In genomic region chr1:213287987-213288386, GRCh38 we compare ENCODE assay signal across 25 cellular contexts.
DNase-seq lines count a peak whose midpoint lies in the region; ATAC-seq and TF ChIP-seq lines count a peak whose summit lies in the region.
"Had no signal": no experiment of that assay in that cellular context is flagged by ENCODE, and none has a peak within 500 bp of the region (broad histone marks: within the 10 kb centered on the region; RNA-seq: fewer than 3 reads in every experiment).

No MANE protein-coding gene starts in this region.

- no peaks in the 10 kb centered on the region for H3K4me1 ChIP-seq in mammary epithelial cell (ENCODE audit: insufficient read depth, low read length)
- peaks cover 13% of the 10 kb centered on the region; the same call in 1 of the 2 replicates for H3K4me1 ChIP-seq in PC-3 (ENCODE audit: insufficient read depth, low read length)
- H3K4me1 ChIP-seq in upper lobe of right lung: no peaks in the 10 kb centered on the region
- H3K4me1 ChIP-seq: BLaER1 had no signal

- no peaks in the 10 kb centered on the region for H3K9me3 ChIP-seq in mammary epithelial cell (replicated peaks; ENCODE audit: insufficient read depth, low read length)
- no peaks in the 10 kb centered on the region for H3K9me3 ChIP-seq in PC-3 (ENCODE audit: low read length)
- no peaks in the 10 kb centered on the region for H3K9me3 ChIP-seq in upper lobe of right lung
- H3K9me3 ChIP-seq: SJSA1 had no signal

- H3K79me2 ChIP-seq in mammary epithelial cell (ENCODE audit: insufficient read depth, low read length) (no peaks in the 10 kb centered on the region), PC-3 (ENCODE audit: low read length) (no peaks in the 10 kb centered on the region)

- CTCF ChIA-PET in MCF 10A (lab: Yijun Ruan, JAX): interaction anchor here (0.6 to 2.0 kb wide), 7 partner anchors 8 to 526 kb away, joined by 3 to 7 read pairs (median 3); no protein-coding TSS in a partner anchor
- CTCF ChIA-PET in mammary epithelial cell (lab: Charles Lee; ENCODE audit: low non-redundant PET): no interaction called here
- CTCF ChIA-PET in PC-3 (lab: Charles Lee): no interaction called here

- H3F3A ChIP-seq in PC-3 (ENCODE audit: low read length, unreplicated experiment): no peaks in the 10 kb centered on the region

- BruUV-seq in MCF 10A (replicated peaks; lab: Mats Ljungman, UMichigan) (no TSS peak), mammary epithelial cell (replicated peaks; lab: Mats Ljungman, UMichigan) (no TSS peak), PC-3 (replicated peaks; lab: Mats Ljungman, UMichigan) (no TSS peak)

- no peaks in the 10 kb centered on the region for H3K36me3 ChIP-seq in mammary epithelial cell (ENCODE audit: insufficient read depth, low read length)
- H3K36me3 ChIP-seq in PC-3 (ENCODE audit: low read depth, low read length): no peaks in the 10 kb centered on the region
- H3K36me3 ChIP-seq in upper lobe of right lung: no peaks in the 10 kb centered on the region
- H3K36me3 ChIP-seq: BLaER1, SJSA1 had no signal

- DNase-seq in MCF 10A (ENCODE audit: unreplicated experiment) (peak; percentile 28), mammary epithelial cell (no peak), PC-3 (peak; percentile 21), epithelial cell of esophagus (ENCODE audit: low read depth) (peak; percentile 28), upper lobe of right lung (no peak)
- no peak for DNase-seq in naive thymus-derived CD8-positive, alpha-beta T cell
- DNase-seq: ACHN; CD4-positive, CD25-positive, alpha-beta regulatory T cell; DMS79; EL; GDM1; NCI-H1092 treated with DMSO at 0.1 percent for 48 hours; NCI-H1436; NCI-H187; NCI-H2081 treated with DMSO at 0.1 percent for 48 hours; NCI-H2171 treated with DMSO at 0.1 percent for 48 hours; NCI-H526; Right ventricle myocardium superior; RPMI8226 had no signal

- H3K36me3 Mint-ChIP-seq in MCF 10A (ENCODE audit: insufficient read depth, unreplicated experiment): no peaks in the 10 kb centered on the region
- H3K36me3 Mint-ChIP-seq in naive thymus-derived CD8-positive, alpha-beta T cell: peaks cover 3 to 15% (median 7%) of the 10 kb centered on the region in 3 donors
- H3K36me3 Mint-ChIP-seq: CD4-positive, CD25-positive, alpha-beta regulatory T cell had no signal

- H2AFZ ChIP-seq in mammary epithelial cell (ENCODE audit: low read depth, low read length) (no peak overlapping the region), PC-3 (ENCODE audit: low read length) (no peak overlapping the region)

- H3K4me2 ChIP-seq in mammary epithelial cell (ENCODE audit: insufficient read depth, low read depth, low read length) (no peak overlapping the region), PC-3 (ENCODE audit: low read length) (no peak overlapping the region)
- H3K4me2 ChIP-seq: BLaER1 had no signal

- H3K9me3 Mint-ChIP-seq in MCF 10A (ENCODE audit: unreplicated experiment): peaks cover 8% of the 10 kb centered on the region
- H3K9me3 Mint-ChIP-seq in naive thymus-derived CD8-positive, alpha-beta T cell: peaks cover 0 to 20% (median 10%) of the 10 kb centered on the region in 9 donors

- H3K9ac ChIP-seq in mammary epithelial cell (ENCODE audit: insufficient read depth, low read length) (no peak overlapping the region), PC-3 (ENCODE audit: low read length) (no peak overlapping the region)
- H3K9ac ChIP-seq: BLaER1 had no signal

- no peak overlapping the region for H3K4me3 Mint-ChIP-seq in MCF 10A (ENCODE audit: unreplicated experiment)
- no peak overlapping the region for H3K4me3 Mint-ChIP-seq in naive thymus-derived CD8-positive, alpha-beta T cell
- H3K4me3 Mint-ChIP-seq: CD4-positive, CD25-positive, alpha-beta regulatory T cell had no signal

- WGBS in mammary epithelial cell (ENCODE audit: low coverage, missing lambda C conversion rate): 78% methylated on average over 5 of the region's 5 CpGs

- peaks cover 12% of the 10 kb centered on the region for H3K4me1 Mint-ChIP-seq in MCF 10A (ENCODE audit: insufficient read depth, unreplicated experiment)
- H3K4me1 Mint-ChIP-seq in naive thymus-derived CD8-positive, alpha-beta T cell: no peaks in the 10 kb centered on the region
- H3K4me1 Mint-ChIP-seq: CD4-positive, CD25-positive, alpha-beta regulatory T cell had no signal

- dilution Hi-C loops in mammary epithelial cell (cut with HindIII; ENCODE audit: low sequenced_read_pairs): no loop called here

- H4K20me1 ChIP-seq in mammary epithelial cell (ENCODE audit: insufficient read depth, low read length) (no peaks in the 10 kb centered on the region), PC-3 (ENCODE audit: low read length) (no peaks in the 10 kb centered on the region)
- H4K20me1 ChIP-seq: BLaER1 had no signal

- POLR2A ChIA-PET in MCF 10A (lab: Yijun Ruan, JAX): no interaction called here
- POLR2A ChIA-PET in PC-3 (lab: Charles Lee; ENCODE audit: unreplicated experiment): no interaction called here
- POLR2A ChIA-PET in naive thymus-derived CD8-positive, alpha-beta T cell (lab: Charles Lee): no interaction called here

- no peak for ATAC-seq in PC-3
- peak; percentile 38 for ATAC-seq in upper lobe of right lung
- no peak for ATAC-seq in HG03469 (IDR thresholded peaks at IDR 0.05; ENCODE audit: unreplicated experiment)
- ATAC-seq in GM19467 (IDR thresholded peaks at IDR 0.05; ENCODE audit: unreplicated experiment): no peak
- ATAC-seq in naive thymus-derived CD8-positive, alpha-beta T cell: no peak
- ATAC-seq: GM12878 had no signal

- no peak overlapping the region for H3K27ac Mint-ChIP-seq in MCF 10A (ENCODE audit: low read depth, unreplicated experiment)
- no peak overlapping the region for H3K27ac Mint-ChIP-seq in naive thymus-derived CD8-positive, alpha-beta T cell
- H3K27ac Mint-ChIP-seq: CD4-positive, CD25-positive, alpha-beta regulatory T cell had no signal

- no peaks in the 10 kb centered on the region for H3K27me3 ChIP-seq in mammary epithelial cell (ENCODE audit: insufficient read depth, low read length)
- no peaks in the 10 kb centered on the region for H3K27me3 ChIP-seq in PC-3 (ENCODE audit: low read length)
- H3K27me3 ChIP-seq in upper lobe of right lung: no peaks in the 10 kb centered on the region
- H3K27me3 ChIP-seq: BLaER1, SJSA1 had no signal

- H3K4me3 ChIP-seq in mammary epithelial cell (replicated peaks in 1 of 3; ENCODE audit: insufficient read depth in 1 of 3, low read depth in 2 of 3, low read length in 3 of 3) (no peak overlapping the region), PC-3 (ENCODE audit: low read length) (no peak overlapping the region), epithelial cell of esophagus (ENCODE audit: low read length) (no peak overlapping the region), upper lobe of right lung (no peak overlapping the region)
- H3K4me3 ChIP-seq: BLaER1, GM12878, SJSA1 had no signal

- H3K9me2 ChIP-seq in PC-3 (replicated peaks; ENCODE audit: low read length): no peaks in the 10 kb centered on the region

- intact Hi-C loops in MCF 10A (cut with micrococcal nuclease) (loop anchor here (5.0 kb wide), 1 partner anchor 156 kb away; no protein-coding TSS in a partner anchor), mammary epithelial cell (cut with micrococcal nuclease) (no loop called here), PC-3 (cut with micrococcal nuclease) (loop anchor here (5.0 kb wide), 1 partner anchor 166 kb away; no protein-coding TSS in a partner anchor), upper lobe of right lung (cut with DNase I) (no loop called here)

- H3K27ac ChIP-seq in mammary epithelial cell (ENCODE audit: insufficient read depth, low read depth, low read length) (no peak overlapping the region), PC-3 (ENCODE audit: low read length) (no peak overlapping the region), upper lobe of right lung (no peak overlapping the region)
- H3K27ac ChIP-seq: 22Rv1, BLaER1, SJSA1 had no signal

- TF ChIP-seq CTCF in MCF 10A (IDR thresholded peaks at IDR 0.05; ENCODE audit: unreplicated experiment) (no peak), mammary epithelial cell (conservative IDR thresholded peaks at IDR 0.05 in 1 of 2, IDR thresholded peaks at IDR 0.05 in 1 of 2; ENCODE audit: extremely low read depth in 1 of 2, insufficient read depth in 1 of 2, low read depth in 1 of 2, low read length in 2 of 2) (no peak), PC-3 (conservative IDR thresholded peaks at IDR 0.05; ENCODE audit: low read depth, low read length) (no peak), epithelial cell of esophagus (IDR thresholded peaks at IDR 0.05; ENCODE audit: insufficient read depth, low read depth, low read length, missing control alignments) (no peak), upper lobe of right lung (IDR thresholded peaks at IDR 0.05) (no peak)

- no peaks in the 10 kb centered on the region for H3K27me3 Mint-ChIP-seq in MCF 10A (ENCODE audit: insufficient read depth, unreplicated experiment)
- H3K27me3 Mint-ChIP-seq in naive thymus-derived CD8-positive, alpha-beta T cell: peaks cover 0 to 3% (median 0%) of the 10 kb centered on the region in 5 donors
- H3K27me3 Mint-ChIP-seq: CD4-positive, CD25-positive, alpha-beta regulatory T cell had no signal

- in situ Hi-C loops in mammary epithelial cell (cut with MboI; ENCODE audit: low sequenced_read_pairs in 2 of 2): no loop called here

Comparison
In these comparisons a context has a peak if more than half of its experiments do, and no peak if none do; other contexts are left out.
1. DNase-seq: peak in MCF 10A (single experiment), PC-3 (single experiment) and epithelial cell of esophagus (single experiment); none in mammary epithelial cell (single experiment), upper lobe of right lung (single experiment) and naive thymus-derived CD8-positive, alpha-beta T cell (0 of 10).
2. intact Hi-C loops: an anchor here in MCF 10A (5.0 kb wide) and PC-3 (5.0 kb wide); none called in mammary epithelial cell and upper lobe of right lung.